Comparison of ENCODE assay signal across 8 cellular contexts in the genomic region with DNA sequence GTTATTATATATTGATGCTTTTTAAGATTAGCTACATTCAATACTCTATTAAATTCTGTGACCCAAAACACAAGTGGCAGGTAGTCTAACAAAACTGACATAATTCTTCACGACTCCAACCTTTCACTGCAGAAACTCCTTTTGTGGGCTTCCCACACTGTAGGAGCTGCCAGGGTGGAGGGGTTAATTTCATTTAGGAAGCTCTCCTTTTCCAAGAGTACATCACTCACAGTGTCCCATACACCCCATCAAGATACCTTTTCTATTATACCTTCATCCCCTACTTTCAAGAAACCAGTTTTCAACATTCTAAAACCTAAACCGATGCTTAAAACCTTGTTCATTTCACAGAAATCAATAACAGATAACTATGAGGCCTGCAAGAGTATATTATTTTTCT. TPM values are rescaled to one million over a fixed set of nuclear protein-coding genes. Genes with fewer than 3 reads are reported as not detected.
A peak's percentile ranks its signal among the peaks of the same experiment; 100 is the strongest.
DNase-seq lines count a peak whose midpoint lies in the region; ATAC-seq, FAIRE-seq and TF ChIP-seq lines count a peak whose summit lies in the region.

No MANE protein-coding gene starts in this region.

- peak overlapping the region; percentile 31 for H3K27ac Mint-ChIP-seq in astrocyte (ENCODE audit: unreplicated experiment)

- peaks cover 3% of the 10 kb centered on the region for H3K9me3 Mint-ChIP-seq in astrocyte (ENCODE audit: unreplicated experiment)

- H3K9ac ChIP-seq in astrocyte (ENCODE audit: low read length) (peak overlapping the region; percentile 89), liver (ENCODE audit: low read depth in 1 of 2, low read length in 2 of 2) (peak overlapping the region; percentile 86 to 93)

- peak overlapping the region; percentile 92 for H3K4me3 Mint-ChIP-seq in astrocyte (ENCODE audit: unreplicated experiment)

- in situ Hi-C loops in HAP-1 (cut with MboI; ENCODE audit: low sequenced_read_pairs): no loop called here

- peak overlapping the region; percentile 85 for H3K4me2 ChIP-seq in astrocyte (ENCODE audit: low read length)

- peaks cover 55% of the 10 kb centered on the region for H3K79me2 ChIP-seq in astrocyte (ENCODE audit: insufficient read depth, low read length)

- H3K36me3 Mint-ChIP-seq in astrocyte (ENCODE audit: low read depth, unreplicated experiment): peaks cover 5% of the 10 kb centered on the region

- 4% methylated on average over 2 of the region's 2 CpGs for WGBS in liver

- H2AFZ ChIP-seq in astrocyte (ENCODE audit: low read depth, low read length): no peak overlapping the region

- H3K4me3 ChIP-seq in AG10803 (ENCODE audit: low read length) (peak overlapping the region; percentile 73), HAP-1 (peak overlapping the region; percentile 60), astrocyte (ENCODE audit: insufficient read depth, low read depth, low read length) (peak overlapping the region; percentile 76), liver (ENCODE audit: low read depth in 1 of 3, low read length in 3 of 3) (peak overlapping the region; percentile 79 to 85 (median 82)), uterus (peak overlapping the region; percentile 87 to 88)

- no peak for DNase-seq in AG10803 (ENCODE audit: low read depth)
- no peak for DNase-seq in HAP-1 (ENCODE audit: low spot score in 2 of 2)
- DNase-seq in astrocyte (ENCODE audit: low read depth): no peak
- no peak for DNase-seq in uterus
- no peak for DNase-seq in NCI-H128 (lab: John Stamatoyannopoulos, UW; ENCODE audit: unreplicated experiment)
- no peak for DNase-seq in NK-92 (lab: John Stamatoyannopoulos, UW; ENCODE audit: unreplicated experiment)

- H3K27ac ChIP-seq in astrocyte (ENCODE audit: low read depth, low read length) (peak overlapping the region; percentile 78), liver (ENCODE audit: low read depth in 1 of 2, low read length in 2 of 2) (peak overlapping the region in 1 of 2 donors; percentile 71), uterus (peak overlapping the region; percentile 84 to 92)

- H3K9me3 ChIP-seq in HAP-1 (0 out of 2 replicates have a peak, but pooled peaks cover 2% of the 10 kb centered on the region), astrocyte (ENCODE audit: insufficient read depth, low read depth, low read length) (no peaks in the 10 kb centered on the region), liver (ENCODE audit: control insufficient read depth in 4 of 4, low read length in 3 of 4) (no peaks in the 10 kb centered on the region), uterus (no peaks in the 10 kb centered on the region)

- TF ChIP-seq CTCF in AG10803 (conservative IDR thresholded peaks at IDR 0.05; ENCODE audit: low read length) (no peak), astrocyte (IDR thresholded peaks at IDR 0.05; ENCODE audit: insufficient read depth, low read depth, low read length) (no peak), liver (IDR thresholded peaks at IDR 0.05; ENCODE audit: low read depth, low read length, missing input control) (no peak), uterus (IDR thresholded peaks at IDR 0.05) (no peak)

- peaks cover 36% of the 10 kb centered on the region for H3K4me1 Mint-ChIP-seq in astrocyte (ENCODE audit: low read depth, unreplicated experiment)

- no peak for TF ChIP-seq RAD21 in liver (IDR thresholded peaks at IDR 0.05)

- H3K4me1 ChIP-seq in HAP-1: peaks cover 4% of the 10 kb centered on the region; the same call in 1 of the 2 replicates
- peaks cover 16% of the 10 kb centered on the region for H3K4me1 ChIP-seq in astrocyte (ENCODE audit: insufficient read depth, low read length)
- peaks cover 0 to 5% (median 3%) of the 10 kb centered on the region in 4 donors for H3K4me1 ChIP-seq in liver (ENCODE audit: control insufficient read depth in 4 of 4, insufficient read depth in 4 of 4, low read length in 3 of 4)
- H3K4me1 ChIP-seq in uterus: peaks cover 0 to 5% of the 10 kb centered on the region in 2 donors

- intact Hi-C loops in uterus (cut with DNase I; ENCODE audit: low total_unique reads): no loop called here

- TF ChIP-seq POLR2A in uterus (IDR thresholded peaks at IDR 0.05): no peak

- H3K36me3 ChIP-seq in HAP-1 (replicated peaks) (peaks cover 4% of the 10 kb centered on the region; the same call in 1 of the 2 replicates), astrocyte (ENCODE audit: insufficient read depth, low read length) (no peaks in the 10 kb centered on the region), liver (ENCODE audit: control insufficient read depth in 4 of 4, insufficient read depth in 3 of 4, low read depth in 1 of 4, low read length in 3 of 4) (no peaks in the 10 kb centered on the region), uterus (no peaks in the 10 kb centered on the region)

- H3K27me3 Mint-ChIP-seq in astrocyte (ENCODE audit: low read depth, unreplicated experiment): no peaks in the 10 kb centered on the region

- ATAC-seq in HG03342 (IDR thresholded peaks at IDR 0.05; ENCODE audit: unreplicated experiment): no peak

- peaks cover 5% of the 10 kb centered on the region for H4K20me1 ChIP-seq in astrocyte (ENCODE audit: insufficient read depth, low read length)

- no peaks in the 10 kb centered on the region for H3K27me3 ChIP-seq in HAP-1 (ENCODE audit: low read depth)
- no peaks in the 10 kb centered on the region for H3K27me3 ChIP-seq in astrocyte (ENCODE audit: insufficient read depth, low read length)
- no peaks in the 10 kb centered on the region for H3K27me3 ChIP-seq in liver (ENCODE audit: control insufficient read depth in 4 of 4, insufficient read depth in 4 of 4, low read length in 3 of 4)
- no peaks in the 10 kb centered on the region for H3K27me3 ChIP-seq in uterus

- FAIRE-seq in astrocyte (lab: Jason Lieb, UNC): no peak

TF ChIP-seq in liver, 16 proteins besides CTCF, POLR2A, EP300 and RAD21:
- TF ChIP-seq SP1 (IDR thresholded peaks at IDR 0.05) (no peak), HNF4G (IDR thresholded peaks at IDR 0.05) (no peak), RXRA (IDR thresholded peaks at IDR 0.05) (no peak)

RNA-seq across cellular contexts. Expression of gene THUMPD2, which starts 0.8 kb away (rescaled TPM):
- total RNA-seq in astrocyte (9.4 and 11.5 TPM in 2 replicates), liver (1 to 10 TPM; 5.3 to 5.9 TPM), uterus (10 to 100 TPM in 2 of 4 donors, 1 to 10 TPM in 2; 3.8 to 25.1 (median 15.8) TPM)
- polyA plus RNA-seq in liver: 1 to 10 TPM; 2.2 to 4.7 TPM
